In genomic region chr9:102362463-102363138, GRCh38 we compare ENCODE assay signal across 2 cellular contexts.
TF ChIP-seq lines count a peak whose summit lies in the region.

No MANE protein-coding gene starts in this region.

TF ChIP-seq in HepG2, 621 proteins besides CTCF, POLR2A, EP300 and RAD21:
- TF ChIP-seq HMG20B (CRISPR knock-in tag; conservative IDR thresholded peaks at IDR 0.05) (no peak), ARNT (IDR thresholded peaks at IDR 0.05) (no peak), ZNF3 (CRISPR knock-in tag; IDR thresholded peaks at IDR 0.05) (no peak), ZFP41 (CRISPR knock-in tag; IDR thresholded peaks at IDR 0.05; ENCODE audit: borderline replicate concordance) (no peak), PREB (CRISPR knock-in tag; IDR thresholded peaks at IDR 0.05) (no peak), RNF219 (CRISPR knock-in tag; IDR thresholded peaks at IDR 0.05) (no peak), SSRP1 (CRISPR knock-in tag; IDR thresholded peaks at IDR 0.05) (no peak), ZNF205 (CRISPR knock-in tag; IDR thresholded peaks at IDR 0.05) (no peak), ZFP90 (CRISPR knock-in tag; IDR thresholded peaks at IDR 0.05; ENCODE audit: borderline replicate concordance) (no peak), ZNF850 (CRISPR knock-in tag; conservative IDR thresholded peaks at IDR 0.05) (no peak), ZNF660 (CRISPR knock-in tag; IDR thresholded peaks at IDR 0.05; ENCODE audit: borderline replicate concordance, low read depth) (no peak), ZNF256 (CRISPR knock-in tag; conservative IDR thresholded peaks at IDR 0.05) (no peak)
- TF ChIP-seq, protein P1, sequence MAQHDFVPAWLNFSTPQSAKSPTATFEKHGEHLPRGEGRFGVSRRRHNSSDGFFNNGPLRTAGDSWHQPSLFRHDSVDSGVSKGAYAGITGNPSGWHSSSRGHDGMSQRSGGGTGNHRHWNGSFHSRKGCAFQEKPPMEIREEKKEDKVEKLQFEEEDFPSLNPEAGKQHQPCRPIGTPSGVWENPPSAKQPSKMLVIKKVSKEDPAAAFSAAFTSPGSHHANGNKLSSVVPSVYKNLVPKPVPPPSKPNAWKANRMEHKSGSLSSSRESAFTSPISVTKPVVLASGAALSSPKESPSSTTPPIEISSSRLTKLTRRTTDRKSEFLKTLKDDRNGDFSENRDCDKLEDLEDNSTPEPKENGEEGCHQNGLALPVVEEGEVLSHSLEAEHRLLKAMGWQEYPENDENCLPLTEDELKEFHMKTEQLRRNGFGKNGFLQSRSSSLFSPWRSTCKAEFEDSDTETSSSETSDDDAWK (CRISPR knock-in tag; IDR thresholded peaks at IDR 0.05) = no peak

TF ChIP-seq in H1, 55 proteins besides CTCF, POLR2A, EP300 and RAD21:
- TF ChIP-seq HDAC2 (IDR thresholded peaks at IDR 0.05; ENCODE audit: borderline replicate concordance in 1 of 2, low read depth in 2 of 2, low read length in 2 of 2) = no peak
